9 cellular contexts compared by ENCODE assay signal in the genomic region with DNA sequence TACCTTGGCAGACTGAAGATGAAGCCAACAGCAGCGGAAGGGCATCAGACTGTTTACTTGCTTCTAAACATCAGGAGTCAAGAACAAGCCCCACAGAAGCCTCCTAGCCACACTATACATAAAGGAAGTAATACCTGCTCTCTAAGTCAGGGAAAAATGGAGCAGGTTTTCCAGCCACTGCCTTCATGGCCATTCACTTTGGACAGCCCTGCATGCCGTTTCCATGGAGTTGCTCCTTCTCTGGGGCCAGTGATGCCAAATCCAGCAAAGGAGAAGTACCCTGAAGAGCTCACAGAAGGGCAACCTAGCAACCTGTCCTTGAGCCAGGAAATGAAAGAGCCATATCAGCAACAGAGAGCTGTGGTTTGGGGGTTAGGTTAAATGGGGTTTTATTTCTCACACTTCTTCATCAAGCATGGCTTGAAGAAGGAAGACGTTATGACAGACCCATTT. TPM values are rescaled to one million over a fixed set of nuclear protein-coding genes. Genes with fewer than 3 reads are reported as not detected.
A peak's percentile ranks its signal among the peaks of the same experiment; 100 is the strongest.
DNase-seq lines count a peak whose midpoint lies in the region; ATAC-seq, FAIRE-seq and TF ChIP-seq lines count a peak whose summit lies in the region.
"Not testable (repeated sequence)": the region's sequence is repeated elsewhere in the genome, so short reads cannot be mapped to it uniquely, and the experiment has no call there.
"Had no signal": no experiment of that assay in that cellular context is flagged by ENCODE, and none has a peak within 500 bp of the region (broad histone marks: within the 10 kb centered on the region; RNA-seq: fewer than 3 reads in every experiment).

No MANE protein-coding gene starts in this region.

- not testable (repeated sequence) for H3K27me3 Mint-ChIP-seq in activated CD4-positive, alpha-beta T cell treated with anti-CD3 and anti-CD28 coated beads for 36 hours; neural crest cell (ENCODE audit: low read depth)

- H3K27me3 ChIP-seq in KMS-11 (ENCODE audit: insufficient read depth, low read depth); GM12878 (replicated peaks in 1 of 2; ENCODE audit: control insufficient read depth in 2 of 2, insufficient read depth in 2 of 2, low read length in 1 of 2): not testable (repeated sequence)

- POLR2A ChIA-PET in activated CD4-positive, alpha-beta T cell treated with anti-CD3 and anti-CD28 coated beads for 36 hours (lab: Charles Lee); GM12878 (lab: Charles Lee): not testable (repeated sequence)

- peaks cover 11% of the 10 kb centered on the region; the same call in 1 of the 2 replicates for H3K79me2 ChIP-seq in KMS-11 (ENCODE audit: insufficient read depth, low read depth)
- H3K79me2 ChIP-seq in GM12878 (ENCODE audit: control insufficient read depth, insufficient read depth, low read length): not testable (repeated sequence)

- H3K9me3 Mint-ChIP-seq in activated CD4-positive, alpha-beta T cell treated with anti-CD3 and anti-CD28 coated beads for 36 hours (ENCODE audit: low read depth); neural crest cell: not testable (repeated sequence)

- H3K27ac ChIP-seq in KMS-11: peak overlapping the region; percentile 79
- not testable (repeated sequence) for H3K27ac ChIP-seq in GM12878 (ENCODE audit: control insufficient read depth, insufficient read depth)

- H3K4me3 Mint-ChIP-seq in activated CD4-positive, alpha-beta T cell treated with anti-CD3 and anti-CD28 coated beads for 36 hours: not testable (repeated sequence)
- H3K4me3 Mint-ChIP-seq in neural crest cell: peak overlapping the region; percentile 34

- SMC1A ChIA-PET in GM12878 (lab: Charles Lee; ENCODE audit: uncharacterized antibody, unreplicated experiment): not testable (repeated sequence)

- not testable (repeated sequence) for TF ChIP-seq POLR2A in GM12878 (IDR thresholded peaks at IDR 0.05; ENCODE audit: low read depth, low read length)

- H3K4me2 ChIP-seq in KMS-11 (peak overlapping the region; percentile 82), GM12878 (ENCODE audit: control insufficient read depth, insufficient read depth) (peak overlapping the region; percentile 31; the same call in 1 of the 2 replicates)

- ATAC-seq in GM18907 (IDR thresholded peaks at IDR 0.05; ENCODE audit: unreplicated experiment): peak; percentile 54
- peak; percentile 37 for ATAC-seq in GM21529 (IDR thresholded peaks at IDR 0.05; ENCODE audit: unreplicated experiment)
- peak; percentile 37 for ATAC-seq in HG03097 (IDR thresholded peaks at IDR 0.05; ENCODE audit: low FRiP score, unreplicated experiment)
- peak; percentile 43 for ATAC-seq in activated CD4-positive, alpha-beta T cell treated with anti-CD3 and anti-CD28 coated beads for 36 hours
- ATAC-seq in GM12878: peak; percentile 49

- H4K20me1 ChIP-seq in KMS-11 (ENCODE audit: insufficient read depth); GM12878 (ENCODE audit: control insufficient read depth, insufficient read depth): not testable (repeated sequence)

- not testable (repeated sequence) for H3K36me3 Mint-ChIP-seq in activated CD4-positive, alpha-beta T cell treated with anti-CD3 and anti-CD28 coated beads for 36 hours (ENCODE audit: low read depth); neural crest cell (ENCODE audit: low read depth)

- TF ChIP-seq RAD21 in GM12878 (IDR thresholded peaks at IDR 0.05; ENCODE audit: insufficient read depth, low read depth, low read length): not testable (repeated sequence)

- in situ Hi-C loops in GM12878 (cut with MboI): not testable (repeated sequence)

- H2AFZ ChIP-seq in KMS-11 (ENCODE audit: low read depth); GM12878 (ENCODE audit: control insufficient read depth, low read depth, low read length): not testable (repeated sequence)

- intact Hi-C loops in activated CD4-positive, alpha-beta T cell treated with anti-CD3 and anti-CD28 coated beads for 36 hours (cut with DNase I, micrococcal nuclease): loop anchor here in 1 of 2 experiments (5.0 kb wide), 1 partner anchor 278 kb away; a partner anchor contains a TSS
- intact Hi-C loops in GM12878 (cut with micrococcal nuclease; ENCODE audit: unreplicated experiment): loop anchor here (5.0 kb wide), 2 partner anchors 263 to 423 kb away; a partner anchor contains a TSS

- not testable (repeated sequence) for H3K9me3 ChIP-seq in GM12878 (replicated peaks; ENCODE audit: control insufficient read depth, insufficient read depth, low read length)

- RAD21 ChIA-PET in GM12878 (lab: Charles Lee; ENCODE audit: unreplicated experiment): not testable (repeated sequence)

- peak; percentile 84 for FAIRE-seq in GM12878 (lab: Jason Lieb, UNC)

- CTCF ChIA-PET in activated CD4-positive, alpha-beta T cell treated with anti-CD3 and anti-CD28 coated beads for 36 hours (lab: Charles Lee): not testable (repeated sequence)
- CTCF ChIA-PET in GM12878 (lab: Yijun Ruan, JAX): interaction anchor here (0.9 to 1.6 kb wide), 3 partner anchors 10 to 266 kb away, joined by 3 to 4 read pairs (median 3); no protein-coding TSS in a partner anchor

- peak; percentile 37 for DNase-seq in DMS79 treated with DMSO at 0.1 percent for 48 hours (lab: John Stamatoyannopoulos, UW)
- DNase-seq in activated CD4-positive, alpha-beta T cell treated with anti-CD3 and anti-CD28 coated beads for 36 hours; GM12878 (ENCODE audit: low read depth, low spot score); neural crest cell (ENCODE audit: low read depth, low spot score): not testable (repeated sequence)

- TF ChIP-seq CTCF in KMS-11 (conservative IDR thresholded peaks at IDR 0.05; ENCODE audit: low read depth, low read length); GM12878 (IDR thresholded peaks at IDR 0.05 in 2 of 3, conservative IDR thresholded peaks at IDR 0.05 in 1 of 3; ENCODE audit: control insufficient read depth in 2 of 3, extremely low read depth in 1 of 3, insufficient read depth in 1 of 3, low read depth in 3 of 3, low read length in 3 of 3); neural crest cell (conservative IDR thresholded peaks at IDR 0.05): not testable (repeated sequence)

- TF ChIP-seq EP300 in GM12878 (IDR thresholded peaks at IDR 0.05; ENCODE audit: borderline replicate concordance in 1 of 2, control insufficient read depth in 1 of 2, low read depth in 2 of 2, low read length in 2 of 2): not testable (repeated sequence)

- peaks cover 23% of the 10 kb centered on the region for H3K4me1 Mint-ChIP-seq in activated CD4-positive, alpha-beta T cell treated with anti-CD3 and anti-CD28 coated beads for 36 hours
- H3K4me1 Mint-ChIP-seq in neural crest cell: peaks cover 36% of the 10 kb centered on the region

- not testable (repeated sequence) for BruUV-seq in GM12878 (replicated peaks; lab: Mats Ljungman, UMichigan)

- not testable (repeated sequence) for H3K27ac Mint-ChIP-seq in activated CD4-positive, alpha-beta T cell treated with anti-CD3 and anti-CD28 coated beads for 36 hours; neural crest cell (ENCODE audit: unreplicated experiment)

- not testable (repeated sequence) for H3K36me3 ChIP-seq in KMS-11 (ENCODE audit: insufficient read depth); GM12878 (ENCODE audit: control insufficient read depth in 2 of 2, insufficient read depth in 2 of 2, low read length in 1 of 2)

- H3K4me3 ChIP-seq in KMS-11 (IDR thresholded peaks at IDR 0.05; ENCODE audit: insufficient read depth, low read depth, low read length); GM12878: not testable (repeated sequence)

- not testable (repeated sequence) for H3K9ac ChIP-seq in KMS-11; GM12878 (ENCODE audit: control insufficient read depth, insufficient read depth, low read length)

- 16% methylated on average over 3 of the region's 3 CpGs for WGBS in GM12878 (ENCODE audit: insufficient coverage, insufficient replicate concordance, low lambda C conversion rate, missing lambda C conversion rate)

- peaks cover 27% of the 10 kb centered on the region for H3K4me1 ChIP-seq in KMS-11 (ENCODE audit: low read depth, poor library complexity, severe bottlenecking)
- H3K4me1 ChIP-seq in GM12878 (ENCODE audit: control insufficient read depth, insufficient read depth, low read length): not testable (repeated sequence)

RNA-seq across cellular contexts. Expression of a gene that starts 1.8 kb away (rescaled TPM):
- total RNA-seq in activated CD4-positive, alpha-beta T cell treated with anti-CD3 and anti-CD28 coated beads for 36 hours: 1 to 10 TPM in 1 of 2 experiments, under 1 TPM in 1; 0.53 to 1.0 TPM
- 2.1 and 2.6 TPM in 2 replicates for total RNA-seq in GM12878 (2013; cell fraction: nucleolus; rRNA removed)
- 2.0 and 3.5 TPM in 2 replicates for total RNA-seq in GM12878 (2014; rRNA removed)
- 1.7 and 3.8 TPM in 2 replicates for total RNA-seq in GM12878 (2014; rRNA removed; fragmentation: Illumina TruSeq; extraction: Trizol)
- 1.7 and 2.6 TPM in 2 replicates for total RNA-seq in GM12878 (2021)
- polyA plus RNA-seq in GM12878 (2011; ENCODE audit: low read depth): 0.63 TPM
- 2.6 and 3.0 TPM in 2 replicates for polyA plus RNA-seq in GM12878 (2011; rRNA removed)
- 4.3 and 7.1 TPM in 2 replicates for polyA plus RNA-seq in GM12878 (2011; cell fraction: cytosol; rRNA removed)
- 5.7 and 9.2 TPM in 2 replicates for polyA plus RNA-seq in GM12878 (2011; cell fraction: nucleus; rRNA removed)
- 0.66 and 1.9 TPM in 2 replicates for polyA plus RNA-seq in GM12878 (2012)
- 3.0 and 4.2 TPM in 2 replicates for polyA plus RNA-seq in GM12878 (2014; fragmentation: Illumina TruSeq; extraction: Trizol)
- 1 to 10 TPM; 1.0 to 1.7 TPM for polyA plus RNA-seq in GM12878 (2014; fragmentation: Nextera tagmentation; extraction: Ambion mirVana)
- polyA plus RNA-seq in GM12878 (2014; rRNA removed): 3.1 and 3.6 TPM in 2 replicates
- 1 to 10 TPM; 2.1 to 2.6 TPM for polyA plus RNA-seq in GM12878 (2016; fragmentation: Nextera tagmentation; extraction: Ambion mirVana)
- 1.3 TPM in 2 replicates for polyA minus RNA-seq in GM12878 (2011; rRNA and poly(A)+ RNA removed)
- not detected in 2 replicates for polyA minus RNA-seq in GM12878 (2011; cell fraction: cytosol; rRNA and poly(A)+ RNA removed)
- polyA minus RNA-seq in GM12878 (2011; cell fraction: nucleus; rRNA and poly(A)+ RNA removed): 2.1 and 3.5 TPM in 2 replicates
- total RNA-seq in neural crest cell: 8.7 and 9.3 TPM in 2 replicates
- total RNA-seq: GM23248 had no signal

RNA-seq across cellular contexts. Expression of a gene that starts 34.5 kb away (rescaled TPM):
- total RNA-seq in activated CD4-positive, alpha-beta T cell treated with anti-CD3 and anti-CD28 coated beads for 36 hours: 1 to 10 TPM; 2.3 to 3.3 TPM
- total RNA-seq in GM12878 (2013; cell fraction: nucleolus; rRNA removed): 33.7 and 34.7 TPM in 2 replicates
- total RNA-seq in GM12878 (2014; rRNA removed) (5.5 and 10.6 TPM in 2 replicates), GM12878 (2014; rRNA removed; fragmentation: Illumina TruSeq; extraction: Trizol) (8.4 and 8.7 TPM in 2 replicates), GM12878 (2021) (3.9 and 5.6 TPM in 2 replicates), neural crest cell (18.7 and 23.2 TPM in 2 replicates)
- 0.68 TPM for polyA plus RNA-seq in GM12878 (2011; ENCODE audit: low read depth)
- polyA plus RNA-seq in GM12878 (2011; rRNA removed) (10.1 and 14.0 TPM in 2 replicates), GM12878 (2014; fragmentation: Illumina TruSeq; extraction: Trizol) (7.1 and 13.4 TPM in 2 replicates), GM12878 (2014; fragmentation: Nextera tagmentation; extraction: Ambion mirVana) (1 to 10 TPM; 1.1 to 2.5 TPM), GM12878 (2014; rRNA removed) (4.8 and 5.1 TPM in 2 replicates), GM12878 (2016; fragmentation: Nextera tagmentation; extraction: Ambion mirVana) (1 to 10 TPM in 1 of 2 experiments, under 1 TPM in 1; 0.69 to 1.2 TPM)
- polyA plus RNA-seq in GM12878 (2011; cell fraction: cytosol; rRNA removed): 2.9 and 3.5 TPM in 2 replicates
- polyA plus RNA-seq in GM12878 (2011; cell fraction: nucleus; rRNA removed): 12.6 and 15.2 TPM in 2 replicates
- 1.2 and 1.7 TPM in 2 replicates for polyA plus RNA-seq in GM12878 (2012)
- polyA minus RNA-seq in GM12878 (2011; rRNA and poly(A)+ RNA removed): 2.6 and 3.1 TPM in 2 replicates
- 1.2 TPM in 1 of 2 replicates, not detected in the other for polyA minus RNA-seq in GM12878 (2011; cell fraction: cytosol; rRNA and poly(A)+ RNA removed)
- 5.4 and 8.5 TPM in 2 replicates for polyA minus RNA-seq in GM12878 (2011; cell fraction: nucleus; rRNA and poly(A)+ RNA removed)

RNA-seq across cellular contexts. Expression of a gene that starts 46.3 kb away (rescaled TPM):
- total RNA-seq in activated CD4-positive, alpha-beta T cell treated with anti-CD3 and anti-CD28 coated beads for 36 hours: 1 to 10 TPM; 3.5 to 5.1 TPM
- 21.5 and 32.1 TPM in 2 replicates for total RNA-seq in GM12878 (2013; cell fraction: nucleolus; rRNA removed)
- total RNA-seq in GM12878 (2014; rRNA removed): 7.5 and 8.9 TPM in 2 replicates
- total RNA-seq in GM12878 (2014; rRNA removed; fragmentation: Illumina TruSeq; extraction: Trizol): 6.7 and 7.9 TPM in 2 replicates
- total RNA-seq in GM12878 (2021): 5.5 and 5.6 TPM in 2 replicates
- polyA plus RNA-seq in GM12878 (2011; ENCODE audit: low read depth): 2.6 TPM
- 11.4 and 13.9 TPM in 2 replicates for polyA plus RNA-seq in GM12878 (2011; rRNA removed)
- 9.5 and 11.6 TPM in 2 replicates for polyA plus RNA-seq in GM12878 (2011; cell fraction: cytosol; rRNA removed)
- 8.4 and 9.7 TPM in 2 replicates for polyA plus RNA-seq in GM12878 (2011; cell fraction: nucleus; rRNA removed)
- polyA plus RNA-seq in GM12878 (2012): 4.2 and 5.5 TPM in 2 replicates
- 9.4 and 10.1 TPM in 2 replicates for polyA plus RNA-seq in GM12878 (2014; fragmentation: Illumina TruSeq; extraction: Trizol)
- polyA plus RNA-seq in GM12878 (2014; fragmentation: Nextera tagmentation; extraction: Ambion mirVana): 1 to 10 TPM; 4.1 to 5.0 TPM
- polyA plus RNA-seq in GM12878 (2014; rRNA removed): 8.3 and 10.2 TPM in 2 replicates
- polyA plus RNA-seq in GM12878 (2016; fragmentation: Nextera tagmentation; extraction: Ambion mirVana): 1 to 10 TPM; 6.6 to 7.3 TPM
- polyA minus RNA-seq in GM12878 (2011; rRNA and poly(A)+ RNA removed): 6.6 and 8.4 TPM in 2 replicates
- 2.7 and 6.0 TPM in 2 replicates for polyA minus RNA-seq in GM12878 (2011; cell fraction: cytosol; rRNA and poly(A)+ RNA removed)
- 4.8 and 6.4 TPM in 2 replicates for polyA minus RNA-seq in GM12878 (2011; cell fraction: nucleus; rRNA and poly(A)+ RNA removed)
- total RNA-seq in neural crest cell: 6.2 and 6.8 TPM in 2 replicates

RNA-seq across cellular contexts. Expression of a gene that starts 55.7 kb away (rescaled TPM):
- total RNA-seq in activated CD4-positive, alpha-beta T cell treated with anti-CD3 and anti-CD28 coated beads for 36 hours: 1 to 10 TPM; 5.0 to 7.6 TPM
- total RNA-seq in GM12878 (2013; cell fraction: nucleolus; rRNA removed): 30.2 and 30.8 TPM in 2 replicates
- 9.3 and 12.6 TPM in 2 replicates for total RNA-seq in GM12878 (2014; rRNA removed)
- total RNA-seq in GM12878 (2014; rRNA removed; fragmentation: Illumina TruSeq; extraction: Trizol): 9.1 and 9.4 TPM in 2 replicates
- total RNA-seq in GM12878 (2021): 9.6 and 9.9 TPM in 2 replicates
- 2.8 TPM for polyA plus RNA-seq in GM12878 (2011; ENCODE audit: low read depth)
- 8.9 and 14.8 TPM in 2 replicates for polyA plus RNA-seq in GM12878 (2011; rRNA removed)
- 2.8 and 3.2 TPM in 2 replicates for polyA plus RNA-seq in GM12878 (2011; cell fraction: cytosol; rRNA removed)
- 6.5 and 6.8 TPM in 2 replicates for polyA plus RNA-seq in GM12878 (2011; cell fraction: nucleus; rRNA removed)
- 5.6 and 6.2 TPM in 2 replicates for polyA plus RNA-seq in GM12878 (2012)
- 8.6 and 10.4 TPM in 2 replicates for polyA plus RNA-seq in GM12878 (2014; fragmentation: Illumina TruSeq; extraction: Trizol)
- 1 to 10 TPM; 2.4 to 2.7 TPM for polyA plus RNA-seq in GM12878 (2014; fragmentation: Nextera tagmentation; extraction: Ambion mirVana)
- 5.9 and 7.3 TPM in 2 replicates for polyA plus RNA-seq in GM12878 (2014; rRNA removed)
- 10 to 100 TPM in 1 of 2 experiments, 1 to 10 TPM in 1; 9.7 to 10.9 TPM for polyA plus RNA-seq in GM12878 (2016; fragmentation: Nextera tagmentation; extraction: Ambion mirVana)
- polyA minus RNA-seq in GM12878 (2011; rRNA and poly(A)+ RNA removed): 6.3 and 6.6 TPM in 2 replicates
- polyA minus RNA-seq in GM12878 (2011; cell fraction: cytosol; rRNA and poly(A)+ RNA removed): 3.1 and 4.1 TPM in 2 replicates
- polyA minus RNA-seq in GM12878 (2011; cell fraction: nucleus; rRNA and poly(A)+ RNA removed): 3.9 and 5.0 TPM in 2 replicates
- total RNA-seq in neural crest cell: 17.4 and 18.2 TPM in 2 replicates
